In genomic region chr3:30548605-30549004, GRCh38 we compare ENCODE assay signal across 1 cellular context.
TF ChIP-seq lines count a peak whose summit lies in the region.

No MANE protein-coding gene starts in this region.

TF ChIP-seq in GM12878, 131 proteins besides CTCF, POLR2A, EP300 and RAD21 (continued from another document):
- no peak for TF ChIP-seq CEBPB (IDR thresholded peaks at IDR 0.05; ENCODE audit: borderline replicate concordance in 1 of 2, low read depth in 2 of 2, low read length in 2 of 2)
TF ChIP-seq in GM12878: peak in this region for 0.
